ENCODE assay signal across 28 cellular contexts in the genomic region with DNA sequence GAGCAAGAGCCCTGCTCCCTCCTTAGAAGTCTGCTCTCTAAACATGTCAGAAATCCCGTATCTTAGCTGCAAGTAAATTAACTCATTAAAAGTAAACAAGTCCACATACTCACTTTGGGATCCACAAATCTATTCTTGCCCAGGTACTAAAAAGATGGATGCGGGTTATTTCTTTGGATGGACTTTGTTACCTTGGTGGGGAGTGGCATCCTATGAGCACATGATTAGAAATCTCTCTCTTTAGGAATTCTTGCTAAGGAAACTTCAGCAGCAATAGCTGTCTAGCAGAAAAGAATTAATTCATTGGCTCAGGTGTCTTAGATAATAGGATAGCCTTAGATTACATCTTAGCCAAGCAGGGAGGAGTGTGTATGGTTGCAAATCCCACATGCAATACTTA.
"Had no signal": no experiment of that assay in that cellular context is flagged by ENCODE, and none has a peak within 500 bp of the region (broad histone marks: within the 10 kb centered on the region; RNA-seq: fewer than 3 reads in every experiment).

No MANE protein-coding gene starts in this region.

- FAIRE-seq: colon, endothelial cell of umbilical vein, kidney had no signal

- H3K4me3 ChIP-seq: coronary artery, dorsolateral prefrontal cortex, esophagus squamous epithelium, gastrocnemius medialis, heart right ventricle, left lung, lower lobe of right lung had no signal

- H3K36me3 ChIP-seq: gastrocnemius medialis had no signal

- DNase-seq: dermis blood vessel endothelial cell; dorsolateral prefrontal cortex; effector CD4-positive, alpha-beta T cell; effector memory CD4-positive, alpha-beta T cell; erythroblast; esophagus squamous epithelium; foreskin fibroblast; foreskin melanocyte; gastrocnemius medialis; glutamatergic neuron; head of caudate nucleus; heart right ventricle; hypothalamus; immature natural killer cell; islet precursor cell; kidney; kidney glomerular epithelial cell; left lung; left ventricle myocardium superior; lower lobe of right lung; mesendoderm; midbrain; naive B cell had no signal

- H3K4me1 ChIP-seq: left lung had no signal

- H3K27me3 ChIP-seq: dorsolateral prefrontal cortex, esophagus squamous epithelium, gastrocnemius medialis, heart right ventricle, left lung had no signal

- ATAC-seq: esophagus mucosa, gastrocnemius medialis, heart right ventricle, left lung, left ventricle myocardium superior, lower lobe of right lung had no signal

- H3K27ac ChIP-seq: coronary artery, dorsolateral prefrontal cortex, epithelial cell of prostate, esophagus squamous epithelium, gastrocnemius medialis, heart right ventricle, left lung, lower lobe of right lung had no signal

- H3K9me3 ChIP-seq: esophagus squamous epithelium, gastrocnemius medialis, heart right ventricle, left lung, lower lobe of right lung had no signal
